Comparison of ENCODE assay signal across 1 cellular context in the genomic region with DNA sequence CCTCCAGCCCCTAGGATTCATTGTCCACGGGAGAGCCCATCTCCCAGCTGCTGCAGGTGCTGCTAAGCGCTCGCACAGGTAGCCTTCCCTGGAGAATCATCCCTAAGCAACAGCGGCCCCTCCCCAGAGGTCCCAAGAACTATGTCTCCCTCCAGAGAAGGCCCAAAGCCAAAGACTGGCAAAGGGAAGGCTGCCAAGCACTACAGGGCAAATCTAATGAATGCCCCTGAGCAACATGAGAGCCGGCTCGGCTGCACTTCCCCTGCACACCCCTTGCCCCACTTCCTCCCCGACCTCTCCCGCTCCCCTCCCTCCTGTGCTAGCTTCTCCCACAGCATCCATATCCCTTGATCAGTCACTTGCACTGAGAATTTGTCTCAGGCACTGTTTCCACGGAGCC.
TF ChIP-seq lines count a peak whose summit lies in the region.

No MANE protein-coding gene starts in this region.

TF ChIP-seq in SK-N-SH, 30 proteins besides CTCF, POLR2A, EP300 and RAD21 (continued from another document):
- TF ChIP-seq POLR2AphosphoS5 (IDR thresholded peaks at IDR 0.05; ENCODE audit: low read depth, low read length) (no peak), TEAD4 (IDR thresholded peaks at IDR 0.05; ENCODE audit: borderline replicate concordance, insufficient read depth) (no peak), GATA2 (CRISPR knock-in tag; IDR thresholded peaks at IDR 0.05) (no peak), TCF12 (IDR thresholded peaks at IDR 0.05) (no peak), NFIC (IDR thresholded peaks at IDR 0.05; ENCODE audit: borderline replicate concordance) (no peak), MEF2A (IDR thresholded peaks at IDR 0.05; ENCODE audit: borderline replicate concordance, low read depth) (no peak), SMC3 (IDR thresholded peaks at IDR 0.05; ENCODE audit: low read depth, low read length) (no peak)
- TF ChIP-seq, protein P1, sequence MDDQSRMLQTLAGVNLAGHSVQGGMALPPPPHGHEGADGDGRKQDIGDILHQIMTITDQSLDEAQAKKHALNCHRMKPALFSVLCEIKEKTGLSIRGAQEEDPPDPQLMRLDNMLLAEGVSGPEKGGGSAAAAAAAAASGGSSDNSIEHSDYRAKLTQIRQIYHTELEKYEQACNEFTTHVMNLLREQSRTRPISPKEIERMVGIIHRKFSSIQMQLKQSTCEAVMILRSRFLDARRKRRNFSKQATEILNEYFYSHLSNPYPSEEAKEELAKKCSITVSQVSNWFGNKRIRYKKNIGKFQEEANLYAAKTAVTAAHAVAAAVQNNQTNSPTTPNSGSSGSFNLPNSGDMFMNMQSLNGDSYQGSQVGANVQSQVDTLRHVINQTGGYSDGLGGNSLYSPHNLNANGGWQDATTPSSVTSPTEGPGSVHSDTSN (IDR thresholded peaks at IDR 0.05): no peak
- TF ChIP-seq, protein P2, sequence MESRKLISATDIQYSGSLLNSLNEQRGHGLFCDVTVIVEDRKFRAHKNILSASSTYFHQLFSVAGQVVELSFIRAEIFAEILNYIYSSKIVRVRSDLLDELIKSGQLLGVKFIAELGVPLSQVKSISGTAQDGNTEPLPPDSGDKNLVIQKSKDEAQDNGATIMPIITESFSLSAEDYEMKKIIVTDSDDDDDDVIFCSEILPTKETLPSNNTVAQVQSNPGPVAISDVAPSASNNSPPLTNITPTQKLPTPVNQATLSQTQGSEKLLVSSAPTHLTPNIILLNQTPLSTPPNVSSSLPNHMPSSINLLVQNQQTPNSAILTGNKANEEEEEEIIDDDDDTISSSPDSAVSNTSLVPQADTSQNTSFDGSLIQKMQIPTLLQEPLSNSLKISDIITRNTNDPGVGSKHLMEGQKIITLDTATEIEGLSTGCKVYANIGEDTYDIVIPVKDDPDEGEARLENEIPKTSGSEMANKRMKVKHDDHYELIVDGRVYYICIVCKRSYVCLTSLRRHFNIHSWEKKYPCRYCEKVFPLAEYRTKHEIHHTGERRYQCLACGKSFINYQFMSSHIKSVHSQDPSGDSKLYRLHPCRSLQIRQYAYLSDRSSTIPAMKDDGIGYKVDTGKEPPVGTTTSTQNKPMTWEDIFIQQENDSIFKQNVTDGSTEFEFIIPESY (IDR thresholded peaks at IDR 0.05; ENCODE audit: borderline replicate concordance, low read depth): no peak
- TF ChIP-seq, protein P3, sequence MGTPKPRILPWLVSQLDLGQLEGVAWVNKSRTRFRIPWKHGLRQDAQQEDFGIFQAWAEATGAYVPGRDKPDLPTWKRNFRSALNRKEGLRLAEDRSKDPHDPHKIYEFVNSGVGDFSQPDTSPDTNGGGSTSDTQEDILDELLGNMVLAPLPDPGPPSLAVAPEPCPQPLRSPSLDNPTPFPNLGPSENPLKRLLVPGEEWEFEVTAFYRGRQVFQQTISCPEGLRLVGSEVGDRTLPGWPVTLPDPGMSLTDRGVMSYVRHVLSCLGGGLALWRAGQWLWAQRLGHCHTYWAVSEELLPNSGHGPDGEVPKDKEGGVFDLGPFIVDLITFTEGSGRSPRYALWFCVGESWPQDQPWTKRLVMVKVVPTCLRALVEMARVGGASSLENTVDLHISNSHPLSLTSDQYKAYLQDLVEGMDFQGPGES (IDR thresholded peaks at IDR 0.05; ENCODE audit: low read depth, low read length): no peak
